7 cellular contexts compared by ENCODE assay signal in the genomic region with DNA sequence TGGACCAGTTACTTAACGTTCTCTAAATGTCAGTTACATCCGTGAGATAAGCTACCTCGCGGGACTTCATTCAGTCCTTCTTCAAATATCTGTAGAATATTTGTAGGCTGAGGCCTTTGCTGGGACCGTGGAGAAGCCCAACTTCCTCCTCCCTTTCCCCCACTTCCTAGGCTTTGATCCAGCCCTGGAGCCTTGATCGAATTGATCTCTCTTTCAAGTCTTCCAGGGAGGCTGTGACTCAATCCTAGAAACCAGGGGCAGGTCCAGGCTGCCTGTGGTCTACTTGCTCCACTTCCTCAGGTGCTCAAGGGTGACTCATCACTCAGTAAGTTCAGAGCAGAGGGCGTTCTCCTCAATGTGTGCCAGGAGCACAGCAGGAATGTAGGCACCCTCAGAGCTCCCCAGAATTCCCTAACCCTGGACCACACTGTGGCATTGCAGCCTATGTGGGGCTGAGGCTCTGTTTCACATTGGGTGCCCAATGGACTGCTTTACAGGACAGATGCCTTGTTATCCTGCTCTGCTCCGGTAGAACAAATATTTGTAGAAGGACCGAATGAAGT. TPM values are rescaled to one million over a fixed set of nuclear protein-coding genes. Genes with fewer than 3 reads are reported as not detected.
A peak's percentile ranks its signal among the peaks of the same experiment; 100 is the strongest.
DNase-seq lines count a peak whose midpoint lies in the region; ATAC-seq, FAIRE-seq and TF ChIP-seq lines count a peak whose summit lies in the region.

No MANE protein-coding gene starts in this region.

- intact Hi-C loops in HCT116 (cut with micrococcal nuclease) (no loop called here), Panc1 (cut with micrococcal nuclease; ENCODE audit: unreplicated experiment) (no loop called here), heart right ventricle (cut with DNase I) (loop anchor here in 1 of 10 donors (10.0 kb wide), 1 partner anchor 45 kb away; a partner anchor contains a TSS)

- POLR2A ChIA-PET in HCT116 (lab: Charles Lee) (interaction anchor here (0.7 to 1.9 kb wide), 6 partner anchors 8 to 60 kb away, joined by 3 to 18 read pairs (median 3); a partner anchor contains a TSS), Panc1 (lab: Charles Lee) (interaction anchor here (1.0 kb wide), 1 partner anchor 38 kb away, joined by 3 read pairs; no protein-coding TSS in a partner anchor)

- H3K4me1 ChIP-seq in HCT116 (ENCODE audit: control insufficient read depth in 1 of 2, insufficient read depth in 2 of 2, low read length in 2 of 2) = peaks cover 46 to 73% of the 10 kb centered on the region in 2 experiments
- H3K4me1 ChIP-seq in Panc1 (ENCODE audit: control insufficient read depth, insufficient read depth, low read length) = peaks cover 29% of the 10 kb centered on the region
- peaks cover 0 to 5% (median 0%) of the 10 kb centered on the region in 9 donors for H3K4me1 ChIP-seq in heart right ventricle

- H3K4me2 ChIP-seq in HCT116 (ENCODE audit: low read length) = peak overlapping the region; percentile 75

- no peaks in the 10 kb centered on the region for H4K20me1 ChIP-seq in HCT116 (ENCODE audit: insufficient read depth)

- peak overlapping the region; percentile 87 for H3K27ac ChIP-seq in HCT116 (ENCODE audit: low read depth, low read length)
- H3K27ac ChIP-seq in Panc1 (ENCODE audit: low read length) = peak overlapping the region; percentile 80
- peak overlapping the region; percentile 92 for H3K27ac ChIP-seq in epithelial cell of prostate
- H3K27ac ChIP-seq in heart right ventricle = no peak overlapping the region

- in situ Hi-C loops in Panc1 (cut with HindIII; ENCODE audit: low pct_unique_long_range_greater_than_20kb, low sequenced_read_pairs) = loop anchor here (10.0 kb wide), 1 partner anchor 135 kb away; no protein-coding TSS in a partner anchor

- peak; percentile 79 for FAIRE-seq in GM12891 (lab: Jason Lieb, UNC)

- H3K27me3 ChIP-seq in HCT116 (ENCODE audit: insufficient read depth, low read length) = no peaks in the 10 kb centered on the region
- H3K27me3 ChIP-seq in Panc1 (ENCODE audit: control insufficient read depth, insufficient read depth, low read length) = no peaks in the 10 kb centered on the region
- H3K27me3 ChIP-seq in heart right ventricle = no peaks in the 10 kb centered on the region

- H3K9ac ChIP-seq in HCT116 (ENCODE audit: low read length) = peak overlapping the region; percentile 55

- DNase-seq in GM12891 (ENCODE audit: insufficient read length, low spot score) (peak; percentile 35), HCT116 (ENCODE audit: low read depth, low spot score) (peak; percentile 99), Panc1 (ENCODE audit: low read depth, low spot score) (peak; percentile 92), epithelial cell of prostate (ENCODE audit: low read depth, low spot score) (peak; percentile 94), heart right ventricle (no peak), NCI-H1930 (lab: John Stamatoyannopoulos, UW) (no peak)
- peak; percentile 53 for DNase-seq in stimulated activated CD8-positive, alpha-beta memory T cell treated with anti-CD3 and anti-CD28 coated beads, Interleukin-4, amount 100 ng/mL, for 48 hours

- no peak for TF ChIP-seq POLR2A in GM12891 (IDR thresholded peaks at IDR 0.05; ENCODE audit: low read depth, low read length)
- no peak for TF ChIP-seq POLR2A in HCT116 (IDR thresholded peaks at IDR 0.05; ENCODE audit: borderline replicate concordance, extremely low read depth, insufficient read depth, insufficient read length)

- TF ChIP-seq CTCF in HCT116 (IDR thresholded peaks at IDR 0.05 in 2 of 3, conservative IDR thresholded peaks at IDR 0.05 in 1 of 3; ENCODE audit: borderline replicate concordance in 1 of 3, insufficient read depth in 1 of 3, low read depth in 2 of 3, low read length in 2 of 3) (no peak), Panc1 (IDR thresholded peaks at IDR 0.05) (no peak), heart right ventricle (IDR thresholded peaks at IDR 0.05) (no peak)

- peak; percentile 51 for TF ChIP-seq RAD21 in HCT116 (IDR thresholded peaks at IDR 0.05; ENCODE audit: low read depth)

- no peak overlapping the region for H2AFZ ChIP-seq in HCT116 (ENCODE audit: low read depth, low read length, poor library complexity, severe bottlenecking)

- WGBS in heart right ventricle, 2 donors = 61 to 62% methylated on average over 9 of the region's 9 CpGs

- BruUV-seq in HCT116 (replicated peaks; lab: Mats Ljungman, UMichigan) (no TSS peak), Panc1 (replicated peaks; lab: Mats Ljungman, UMichigan) (no TSS peak)

- CTCF ChIA-PET in HCT116 (lab: Charles Lee) (interaction anchor here (0.9 to 1.7 kb wide), 4 partner anchors 10 to 25 kb away, joined by 3 to 4 read pairs (median 4); a partner anchor contains a TSS), Panc1 (lab: Charles Lee) (interaction anchor here (0.6 kb wide), 1 partner anchor 228 kb away, joined by 11 read pairs; no protein-coding TSS in a partner anchor)

- peak overlapping the region; percentile 11 to 38 for H3K4me3 ChIP-seq in HCT116 (replicated peaks in 1 of 2; ENCODE audit: low read depth in 1 of 2, low read length in 2 of 2)
- H3K4me3 ChIP-seq in Panc1 (ENCODE audit: low read depth in 2 of 2, low read length in 2 of 2) = peak overlapping the region in 1 of 2 experiments; percentile 40; a peak in 2 of 4 replicates
- no peak overlapping the region for H3K4me3 ChIP-seq in heart right ventricle

- no peaks in the 10 kb centered on the region for H3K9me2 ChIP-seq in HCT116 (ENCODE audit: insufficient read depth)

- ATAC-seq in HCT116 (peak; percentile 93), Panc1 (peak; percentile 98), heart right ventricle (no peak)

- H3K36me3 ChIP-seq in HCT116 (ENCODE audit: control insufficient read depth in 1 of 2, insufficient read depth in 2 of 2, low read length in 2 of 2) (no peaks in the 10 kb centered on the region), Panc1 (ENCODE audit: control insufficient read depth, insufficient read depth, low read length) (no peaks in the 10 kb centered on the region), heart right ventricle (no peaks in the 10 kb centered on the region)

- no peaks in the 10 kb centered on the region for H3K79me2 ChIP-seq in HCT116 (ENCODE audit: insufficient read depth, low read length)

- RAD21 ChIA-PET in HCT116 (lab: Charles Lee; ENCODE audit: low non-redundant PET in 1 of 2, low total read pairs in 2 of 2, uncharacterized antibody in 2 of 2, unreplicated experiment in 2 of 2) = interaction anchor here (0.5 to 1.0 kb wide), 3 partner anchors 9 to 194 kb away, joined by 3 to 4 read pairs (median 3); a partner anchor contains a TSS

- H3K9me3 ChIP-seq in HCT116 (ENCODE audit: control insufficient read depth in 1 of 2, insufficient read depth in 1 of 2, low read depth in 1 of 2, low read length in 2 of 2) = no peaks in the 10 kb centered on the region
- no peaks in the 10 kb centered on the region for H3K9me3 ChIP-seq in Panc1 (ENCODE audit: control insufficient read depth, insufficient read depth, low read depth, low read length)
- no peaks in the 10 kb centered on the region for H3K9me3 ChIP-seq in heart right ventricle

TF ChIP-seq in GM12891, 5 proteins besides CTCF, POLR2A, EP300 and RAD21:
- TF ChIP-seq PAX5 (IDR thresholded peaks at IDR 0.05; ENCODE audit: insufficient read depth, low read length, severe bottlenecking) = peak; percentile 41
- peak; percentile 57; the same call in 1 of the 2 replicates for TF ChIP-seq POU2F2 (IDR thresholded peaks at IDR 0.05; ENCODE audit: low read depth, low read length)
- no peak for TF ChIP-seq POLR2AphosphoS5 (IDR thresholded peaks at IDR 0.05; ENCODE audit: low read depth, low read length)
- TF ChIP-seq SPI1 (IDR thresholded peaks at IDR 0.05; ENCODE audit: low read depth, low read length) = peak; percentile 88
- no peak for TF ChIP-seq TAF1 (IDR thresholded peaks at IDR 0.05; ENCODE audit: low read depth, low read length)

TF ChIP-seq in HCT116, 20 proteins besides CTCF, POLR2A, EP300 and RAD21 (continues in another document):
- TF ChIP-seq YY1 (IDR thresholded peaks at IDR 0.05; ENCODE audit: extremely low read depth, insufficient replicate concordance, low read depth, low read length) (peak; percentile 56), FOSL1 (IDR thresholded peaks at IDR 0.05; ENCODE audit: low read depth) (peak; percentile 99), ELF1 (IDR thresholded peaks at IDR 0.05; ENCODE audit: borderline replicate concordance, low read depth) (no peak; the same call in 1 of the 2 replicates), SRF (IDR thresholded peaks at IDR 0.05; ENCODE audit: low read depth) (peak; percentile 70; the same call in 1 of the 2 replicates), POLR2AphosphoS5 (IDR thresholded peaks at IDR 0.05; ENCODE audit: low read depth, low read length) (peak; percentile 67), JUND (IDR thresholded peaks at IDR 0.05) (peak; percentile 99), SIN3A (IDR thresholded peaks at IDR 0.05; ENCODE audit: low read depth) (peak; percentile 93), CBX3 (IDR thresholded peaks at IDR 0.05; ENCODE audit: low read depth) (peak; percentile 98), EZH2 (IDR thresholded peaks at IDR 0.05) (no peak), EZH2phosphoT487 (IDR thresholded peaks at IDR 0.05; ENCODE audit: borderline replicate concordance) (no peak), SP1 (IDR thresholded peaks at IDR 0.05; ENCODE audit: low read depth) (peak; percentile 97), CEBPB (IDR thresholded peaks at IDR 0.05; ENCODE audit: low read depth) (peak; percentile 95)
- TF ChIP-seq, protein P1, sequence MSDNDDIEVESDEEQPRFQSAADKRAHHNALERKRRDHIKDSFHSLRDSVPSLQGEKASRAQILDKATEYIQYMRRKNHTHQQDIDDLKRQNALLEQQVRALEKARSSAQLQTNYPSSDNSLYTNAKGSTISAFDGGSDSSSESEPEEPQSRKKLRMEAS (IDR thresholded peaks at IDR 0.05) = peak; percentile 79

RNA-seq across cellular contexts. Expression of a gene that starts 11.2 kb away (rescaled TPM):
- polyA plus RNA-seq in GM12891 (2012; ENCODE audit: low read depth, missing spikeins) = 18.7 TPM
- total RNA-seq in HCT116 (2021; ENCODE audit: unreplicated experiment) (67.7 TPM), Panc1 (2021; ENCODE audit: unreplicated experiment) (94.3 TPM), heart right ventricle (10 to 100 TPM; 24.1 to 42.6 (median 32.5) TPM)
- polyA plus RNA-seq in HCT116 (2012) = 29.2 and 36.3 TPM in 2 replicates
- polyA plus RNA-seq in Panc1 (2012; ENCODE audit: insufficient read length) = 45.4 TPM
- polyA plus RNA-seq in heart right ventricle = 10 to 100 TPM; 14.8 to 14.9 TPM

RNA-seq across cellular contexts. Expression of a gene that starts 42.8 kb away (rescaled TPM):
- 0.76 TPM for polyA plus RNA-seq in GM12891 (2012; ENCODE audit: low read depth, missing spikeins)
- total RNA-seq in HCT116 (2021; ENCODE audit: unreplicated experiment) (0.61 TPM), Panc1 (2021; ENCODE audit: unreplicated experiment) (0.51 TPM), heart right ventricle (10 to 100 TPM in 9 of 10 donors, 1 to 10 TPM in 1; 9.8 to 40.5 (median 23.5) TPM)
- polyA plus RNA-seq in HCT116 (2012) = 0.35 and 0.36 TPM in 2 replicates
- polyA plus RNA-seq in Panc1 (2012; ENCODE audit: insufficient read length) = 0.59 TPM
- polyA plus RNA-seq in heart right ventricle = 10 to 100 TPM; 20.0 to 46.7 TPM

RNA-seq across cellular contexts. Expression of a gene that starts 49.8 kb away (rescaled TPM):
- 18.8 TPM for polyA plus RNA-seq in GM12891 (2012; ENCODE audit: low read depth, missing spikeins)
- total RNA-seq in HCT116 (2021; ENCODE audit: unreplicated experiment) (61.9 TPM), Panc1 (2021; ENCODE audit: unreplicated experiment) (296 TPM), heart right ventricle (10 to 100 TPM; 15.1 to 32.8 (median 22.0) TPM)
- polyA plus RNA-seq in HCT116 (2012) = 47.3 and 48.1 TPM in 2 replicates
- 397 TPM for polyA plus RNA-seq in Panc1 (2012; ENCODE audit: insufficient read length)
- polyA plus RNA-seq in heart right ventricle = 10 to 100 TPM in 1 of 2 donors, 1 to 10 TPM in 1; 6.1 to 14.9 TPM

Comparison
In these comparisons a context has a peak if more than half of its experiments do, and no peak if none do; other contexts are left out.
1. DNase-seq: peak in GM12891 (single experiment), HCT116 (single experiment), Panc1 (single experiment), epithelial cell of prostate (single experiment) and stimulated activated CD8-positive, alpha-beta memory T cell treated with anti-CD3 and anti-CD28 coated beads, Interleukin-4, amount 100 ng/mL, for 48 hours (single experiment); none in heart right ventricle (0 of 2) and NCI-H1930 (0 of 2).
2. ATAC-seq: peak in HCT116 (single experiment) and Panc1 (single experiment); none in heart right ventricle (0 of 8).
3. H3K27ac ChIP-seq: peak in HCT116 (single experiment), Panc1 (single experiment) and epithelial cell of prostate (single experiment); none in heart right ventricle (0 of 10).
4. H3K4me3 ChIP-seq: peak in HCT116 (2 of 2); none in heart right ventricle (0 of 10).